12 cellular contexts compared by ENCODE assay signal in genomic region chr20:361562-361961, GRCh38. TPM values are rescaled to one million over a fixed set of nuclear protein-coding genes. Genes with fewer than 3 reads are reported as not detected.
DNase-seq lines count a peak whose midpoint lies in the region; ATAC-seq and TF ChIP-seq lines count a peak whose summit lies in the region.
"Had no signal": no experiment of that assay in that cellular context is flagged by ENCODE, and none has a peak within 500 bp of the region (broad histone marks: within the 10 kb centered on the region; RNA-seq: fewer than 3 reads in every experiment).

No MANE protein-coding gene starts in this region.

- no peaks in the 10 kb centered on the region for H3K27me3 ChIP-seq in GM23338 (ENCODE audit: insufficient read depth)
- no peaks in the 10 kb centered on the region for H3K27me3 ChIP-seq in CD8-positive, alpha-beta T cell (ENCODE audit: insufficient read depth, low read length)
- H3K27me3 ChIP-seq: upper lobe of left lung had no signal

- H3K4me3 ChIP-seq in OCI-LY7 (ENCODE audit: low read depth, low read length, poor library complexity, severe bottlenecking) (peak overlapping the region; percentile 63), GM23338 (no peak overlapping the region)
- H3K4me3 ChIP-seq in CD8-positive, alpha-beta T cell (ENCODE audit: low read depth, low read length): no peak overlapping the region
- H3K4me3 ChIP-seq: upper lobe of left lung had no signal

- intact Hi-C loops in activated CD4-positive, alpha-beta T cell treated with anti-CD3 and anti-CD28 coated beads for 36 hours (cut with DNase I, micrococcal nuclease): no loop called here
- intact Hi-C loops in activated CD4-positive, alpha-beta T cell treated with anti-CD3 and anti-CD28 coated beads, Interleukin-2, amount 10 ng/mL, durations not matched to agents 24 days and 14 days (cut with micrococcal nuclease): no loop called here
- intact Hi-C loops in OCI-LY7 (cut with micrococcal nuclease; ENCODE audit: unreplicated experiment): loop anchor here (1.0 kb wide), 1 partner anchor 41 kb away; no protein-coding TSS in a partner anchor
- intact Hi-C loops in CD8-positive, alpha-beta T cell (cut with DNase I, micrococcal nuclease): no loop called here

- H3K9me2 ChIP-seq in OCI-LY7 (ENCODE audit: insufficient read depth, low read length) (no peaks in the 10 kb centered on the region), GM23338 (ENCODE audit: insufficient read depth) (no peaks in the 10 kb centered on the region)

- 0 out of 2 replicates have a peak, but pooled peaks cover 13% of the 10 kb centered on the region for H3F3A ChIP-seq in GM23338 (replicated peaks; ENCODE audit: low read depth)

- H3K4me1 Mint-ChIP-seq in activated CD4-positive, alpha-beta T cell treated with anti-CD3 and anti-CD28 coated beads for 36 hours: peaks cover 35% of the 10 kb centered on the region
- H3K4me1 Mint-ChIP-seq in activated CD4-positive, alpha-beta T cell treated with anti-CD3 and anti-CD28 coated beads, Interleukin-2, amount 10 ng/mL, durations not matched to agents 24 days and 14 days: peaks cover 28% of the 10 kb centered on the region
- peaks cover 16% of the 10 kb centered on the region for H3K4me1 Mint-ChIP-seq in GM23338
- peaks cover 20% of the 10 kb centered on the region for H3K4me1 Mint-ChIP-seq in CD8-positive, alpha-beta T cell (ENCODE audit: low read depth)

- H3K36me3 ChIP-seq in OCI-LY7 (ENCODE audit: insufficient read depth, low read length) (no peaks in the 10 kb centered on the region), GM23338 (ENCODE audit: insufficient read depth) (no peaks in the 10 kb centered on the region)
- H3K36me3 ChIP-seq in CD8-positive, alpha-beta T cell (ENCODE audit: insufficient read depth, low read length): no peaks in the 10 kb centered on the region
- H3K36me3 ChIP-seq: upper lobe of left lung had no signal

- CTCF ChIA-PET in activated CD4-positive, alpha-beta T cell treated with anti-CD3 and anti-CD28 coated beads for 36 hours (lab: Charles Lee): interaction anchor here (0.9 to 2.2 kb wide), 3 partner anchors 51 to 118 kb away, joined by 3 to 10 read pairs (median 6); no protein-coding TSS in a partner anchor
- CTCF ChIA-PET in OCI-LY7 (lab: Charles Lee; ENCODE audit: unreplicated experiment): interaction anchor here (0.6 to 0.7 kb wide), 2 partner anchors 18 to 38 kb away, joined by 3 read pairs; no protein-coding TSS in a partner anchor
- CTCF ChIA-PET in CD8-positive, alpha-beta T cell (lab: Charles Lee): interaction anchor here (0.9 kb wide), 2 partner anchors 118 to 284 kb away, joined by 3 to 4 read pairs; no protein-coding TSS in a partner anchor

- peaks cover 74% of the 10 kb centered on the region for H3K4me1 ChIP-seq in OCI-LY7 (ENCODE audit: insufficient read depth, low read length, poor library complexity, severe bottlenecking)
- peaks cover 13% of the 10 kb centered on the region for H3K4me1 ChIP-seq in GM23338 (ENCODE audit: insufficient read depth)
- H3K4me1 ChIP-seq in CD8-positive, alpha-beta T cell (ENCODE audit: insufficient read depth, low read length): peaks cover 6% of the 10 kb centered on the region

- H3K4me2 ChIP-seq in OCI-LY7 (ENCODE audit: low read length) (peak overlapping the region; percentile 80), GM23338 (no peak overlapping the region)

- no peaks in the 10 kb centered on the region for H3K9me3 ChIP-seq in OCI-LY7 (ENCODE audit: low read length)
- H3K9me3 ChIP-seq in CD8-positive, alpha-beta T cell (ENCODE audit: low read length): no peaks in the 10 kb centered on the region
- H3K9me3 ChIP-seq: upper lobe of left lung had no signal

- H2AFZ ChIP-seq in OCI-LY7 (ENCODE audit: low read length) (peak overlapping the region; percentile 69; the same call in 1 of the 2 replicates), GM23338 (no peak overlapping the region)

- H3K4me3 Mint-ChIP-seq in activated CD4-positive, alpha-beta T cell treated with anti-CD3 and anti-CD28 coated beads for 36 hours: no peak overlapping the region
- no peak overlapping the region for H3K4me3 Mint-ChIP-seq in activated CD4-positive, alpha-beta T cell treated with anti-CD3 and anti-CD28 coated beads, Interleukin-2, amount 10 ng/mL, durations not matched to agents 24 days and 14 days
- H3K4me3 Mint-ChIP-seq in GM23338: no peak overlapping the region
- no peak overlapping the region for H3K4me3 Mint-ChIP-seq in CD8-positive, alpha-beta T cell

- ATAC-seq in activated CD4-positive, alpha-beta T cell treated with anti-CD3 and anti-CD28 coated beads for 36 hours: no peak
- ATAC-seq in HG02852 (IDR thresholded peaks at IDR 0.05; ENCODE audit: unreplicated experiment): peak; percentile 57
- ATAC-seq in GM23338: no peak
- no peak for ATAC-seq in CD8-positive, alpha-beta T cell
- ATAC-seq in GM19467 (IDR thresholded peaks at IDR 0.05; ENCODE audit: unreplicated experiment): no peak

- no TSS peak for BruUV-seq in OCI-LY7 (replicated peaks; lab: Mats Ljungman, UMichigan)

- H4K20me1 ChIP-seq in OCI-LY7 (ENCODE audit: insufficient read depth, low read length) (no peaks in the 10 kb centered on the region), GM23338 (replicated peaks; ENCODE audit: insufficient read depth) (no peaks in the 10 kb centered on the region)

- no peaks in the 10 kb centered on the region for H3K36me3 Mint-ChIP-seq in activated CD4-positive, alpha-beta T cell treated with anti-CD3 and anti-CD28 coated beads for 36 hours (ENCODE audit: low read depth)
- no peaks in the 10 kb centered on the region for H3K36me3 Mint-ChIP-seq in activated CD4-positive, alpha-beta T cell treated with anti-CD3 and anti-CD28 coated beads, Interleukin-2, amount 10 ng/mL, durations not matched to agents 24 days and 14 days (ENCODE audit: low read depth)
- no peaks in the 10 kb centered on the region for H3K36me3 Mint-ChIP-seq in GM23338 (ENCODE audit: low read depth)
- H3K36me3 Mint-ChIP-seq in CD8-positive, alpha-beta T cell: no peaks in the 10 kb centered on the region

- no peak for DNase-seq in activated CD4-positive, alpha-beta T cell treated with anti-CD3 and anti-CD28 coated beads for 36 hours
- no peak for DNase-seq in activated CD4-positive, alpha-beta T cell treated with anti-CD3 and anti-CD28 coated beads, Interleukin-2, amount 10 ng/mL, durations not matched to agents 24 days and 14 days
- DNase-seq in OCI-LY7 (ENCODE audit: low spot score) (peak; percentile 91), renal cortical epithelial cell (ENCODE audit: low read depth) (peak; percentile 72), GM23338 (ENCODE audit: low spot score) (no peak)
- no peak for DNase-seq in CD8-positive, alpha-beta T cell
- DNase-seq: activated CD4-positive, CD25-positive, alpha-beta regulatory T cell treated with anti-CD3 and anti-CD28 coated beads, Interleukin-2, amount 50 U/mL, for 72 hours; activated T-cell treated with anti-CD3 and anti-CD28 coated beads, Interleukin-2, amount 50 U/mL, for 48 hours; upper lobe of left lung had no signal

- H3K27ac ChIP-seq in OCI-LY7 (ENCODE audit: low read depth, low read length, poor library complexity, severe bottlenecking): peak overlapping the region; percentile 67
- no peak overlapping the region for H3K27ac ChIP-seq in GM23338 (ENCODE audit: low read depth)
- H3K27ac ChIP-seq in CD8-positive, alpha-beta T cell (ENCODE audit: low read depth, low read length): no peak overlapping the region
- H3K27ac ChIP-seq: parathyroid adenoma, upper lobe of left lung had no signal

- peak overlapping the region; percentile 15 for H3K27ac Mint-ChIP-seq in activated CD4-positive, alpha-beta T cell treated with anti-CD3 and anti-CD28 coated beads for 36 hours
- H3K27ac Mint-ChIP-seq in activated CD4-positive, alpha-beta T cell treated with anti-CD3 and anti-CD28 coated beads, Interleukin-2, amount 10 ng/mL, durations not matched to agents 24 days and 14 days: no peak overlapping the region
- no peak overlapping the region for H3K27ac Mint-ChIP-seq in GM23338
- no peak overlapping the region for H3K27ac Mint-ChIP-seq in CD8-positive, alpha-beta T cell

- TF ChIP-seq CTCF in OCI-LY7 (conservative IDR thresholded peaks at IDR 0.05; ENCODE audit: low read length) (no peak), GM23338 (conservative IDR thresholded peaks at IDR 0.05; ENCODE audit: low read depth in 2 of 2) (no peak)
- no peak for TF ChIP-seq CTCF in CD8-positive, alpha-beta T cell (IDR thresholded peaks at IDR 0.05)

- POLR2A ChIA-PET in activated CD4-positive, alpha-beta T cell treated with anti-CD3 and anti-CD28 coated beads for 36 hours (lab: Charles Lee): no interaction called here
- POLR2A ChIA-PET in OCI-LY7 (lab: Charles Lee): interaction anchor here (1.1 to 4.9 kb wide), 10 partner anchors 11 to 181 kb away, joined by 3 to 49 read pairs (median 11); partner anchors contain the start of genes RBCK1 and TRIB3
- POLR2A ChIA-PET in CD8-positive, alpha-beta T cell (lab: Charles Lee): no interaction called here

- H3K27me3 Mint-ChIP-seq in activated CD4-positive, alpha-beta T cell treated with anti-CD3 and anti-CD28 coated beads for 36 hours: no peaks in the 10 kb centered on the region
- no peaks in the 10 kb centered on the region for H3K27me3 Mint-ChIP-seq in activated CD4-positive, alpha-beta T cell treated with anti-CD3 and anti-CD28 coated beads, Interleukin-2, amount 10 ng/mL, durations not matched to agents 24 days and 14 days
- H3K27me3 Mint-ChIP-seq in GM23338 (ENCODE audit: insufficient read depth, low read depth, poor library complexity): peaks cover 20% of the 10 kb centered on the region
- H3K27me3 Mint-ChIP-seq in CD8-positive, alpha-beta T cell (ENCODE audit: low read depth): no peaks in the 10 kb centered on the region

- H3K79me2 ChIP-seq in OCI-LY7 (ENCODE audit: insufficient read depth, low read depth, low read length) (no peaks in the 10 kb centered on the region), GM23338 (replicated peaks; ENCODE audit: insufficient read depth) (no peaks in the 10 kb centered on the region)
- H3K79me2 ChIP-seq: parathyroid adenoma had no signal

- H3K9me3 Mint-ChIP-seq in activated CD4-positive, alpha-beta T cell treated with anti-CD3 and anti-CD28 coated beads for 36 hours (ENCODE audit: low read depth): no peaks in the 10 kb centered on the region
- no peaks in the 10 kb centered on the region for H3K9me3 Mint-ChIP-seq in activated CD4-positive, alpha-beta T cell treated with anti-CD3 and anti-CD28 coated beads, Interleukin-2, amount 10 ng/mL, durations not matched to agents 24 days and 14 days
- H3K9me3 Mint-ChIP-seq in GM23338: no peaks in the 10 kb centered on the region; the same call in 2 of the 3 replicates
- H3K9me3 Mint-ChIP-seq in CD8-positive, alpha-beta T cell: no peaks in the 10 kb centered on the region

RNA-seq across cellular contexts. Expression of gene NRSN2, which starts 14.7 kb away (rescaled TPM):
- total RNA-seq in activated CD4-positive, alpha-beta T cell treated with anti-CD3 and anti-CD28 coated beads for 36 hours: 1 to 10 TPM; 5.2 to 7.5 TPM
- 5.1 and 7.0 TPM in 2 replicates for total RNA-seq in activated CD4-positive, alpha-beta T cell treated with anti-CD3 and anti-CD28 coated beads, Interleukin-2, amount 10 ng/mL, durations not matched to agents 24 days and 14 days
- 0.32 and 0.49 TPM in 2 replicates for total RNA-seq in OCI-LY7 (2014; rRNA removed; shearing (Covaris generic))
- 0.66 and 0.86 TPM in 2 replicates for total RNA-seq in OCI-LY7 (2022)
- total RNA-seq in renal cortical epithelial cell: 23.8 and 77.9 TPM in 2 replicates
- 14.4 and 19.8 TPM in 2 replicates for total RNA-seq in GM23338 (2014; rRNA removed; shearing (Covaris generic))
- polyA plus RNA-seq in GM23338 (2016; fragmentation: Nextera tagmentation; extraction: Ambion mirVana): 17.9 and 23.2 TPM in 2 replicates
- total RNA-seq in CD8-positive, alpha-beta T cell: 1 to 10 TPM; 1.3 to 1.4 TPM

RNA-seq across cellular contexts. Expression of gene TRIB3, which starts 19.0 kb away (rescaled TPM):
- total RNA-seq in activated CD4-positive, alpha-beta T cell treated with anti-CD3 and anti-CD28 coated beads for 36 hours: 10 to 100 TPM; 60.9 to 63.0 TPM
- 39.3 and 41.1 TPM in 2 replicates for total RNA-seq in activated CD4-positive, alpha-beta T cell treated with anti-CD3 and anti-CD28 coated beads, Interleukin-2, amount 10 ng/mL, durations not matched to agents 24 days and 14 days
- 87.2 and 114 TPM in 2 replicates for total RNA-seq in OCI-LY7 (2014; rRNA removed; shearing (Covaris generic))
- total RNA-seq in OCI-LY7 (2022) (92.7 and 111 TPM in 2 replicates), renal cortical epithelial cell (22.0 and 114 TPM in 2 replicates)
- total RNA-seq in GM23338 (2014; rRNA removed; shearing (Covaris generic)): 13.7 and 21.0 TPM in 2 replicates
- polyA plus RNA-seq in GM23338 (2016; fragmentation: Nextera tagmentation; extraction: Ambion mirVana): 5.8 and 6.9 TPM in 2 replicates
- 1 to 10 TPM; 2.5 to 2.7 TPM for total RNA-seq in CD8-positive, alpha-beta T cell

RNA-seq across cellular contexts. Expression of gene SOX12, which starts 36.2 kb away (rescaled TPM):
- total RNA-seq in activated CD4-positive, alpha-beta T cell treated with anti-CD3 and anti-CD28 coated beads for 36 hours: 1 to 10 TPM; 8.1 to 8.5 TPM
- 11.0 and 11.2 TPM in 2 replicates for total RNA-seq in activated CD4-positive, alpha-beta T cell treated with anti-CD3 and anti-CD28 coated beads, Interleukin-2, amount 10 ng/mL, durations not matched to agents 24 days and 14 days
- total RNA-seq in OCI-LY7 (2014; rRNA removed; shearing (Covaris generic)): 12.9 and 16.4 TPM in 2 replicates
- total RNA-seq in OCI-LY7 (2022) (43.8 and 46.6 TPM in 2 replicates), renal cortical epithelial cell (2.6 and 12.7 TPM in 2 replicates)
- total RNA-seq in GM23338 (2014; rRNA removed; shearing (Covaris generic)): 29.0 and 32.0 TPM in 2 replicates
- polyA plus RNA-seq in GM23338 (2016; fragmentation: Nextera tagmentation; extraction: Ambion mirVana): 14.1 and 16.1 TPM in 2 replicates
- total RNA-seq in CD8-positive, alpha-beta T cell: 10 to 100 TPM; 10.3 to 11.1 TPM

RNA-seq across cellular contexts. Expression of gene RBCK1, which starts 46.5 kb away (rescaled TPM):
- total RNA-seq in activated CD4-positive, alpha-beta T cell treated with anti-CD3 and anti-CD28 coated beads for 36 hours: 100 to 1,000 TPM; 130 to 149 TPM
- total RNA-seq in activated CD4-positive, alpha-beta T cell treated with anti-CD3 and anti-CD28 coated beads, Interleukin-2, amount 10 ng/mL, durations not matched to agents 24 days and 14 days: 128 and 135 TPM in 2 replicates
- 61.8 and 82.9 TPM in 2 replicates for total RNA-seq in OCI-LY7 (2014; rRNA removed; shearing (Covaris generic))
- total RNA-seq in OCI-LY7 (2022): 140 and 151 TPM in 2 replicates
- 114 and 166 TPM in 2 replicates for total RNA-seq in renal cortical epithelial cell
- total RNA-seq in GM23338 (2014; rRNA removed; shearing (Covaris generic)): 56.8 and 65.3 TPM in 2 replicates
- 46.5 and 52.6 TPM in 2 replicates for polyA plus RNA-seq in GM23338 (2016; fragmentation: Nextera tagmentation; extraction: Ambion mirVana)
- total RNA-seq in CD8-positive, alpha-beta T cell: 10 to 100 TPM; 46.2 to 51.7 TPM

Comparison
In these comparisons a context has a peak if more than half of its experiments do, and no peak if none do; other contexts are left out.
1. DNase-seq: peak in OCI-LY7 (single experiment) and renal cortical epithelial cell (single experiment); none in activated CD4-positive, alpha-beta T cell treated with anti-CD3 and anti-CD28 coated beads for 36 hours (single experiment), activated CD4-positive, alpha-beta T cell treated with anti-CD3 and anti-CD28 coated beads, Interleukin-2, amount 10 ng/mL, durations not matched to agents 24 days and 14 days (single experiment), GM23338 (single experiment) and CD8-positive, alpha-beta T cell (0 of 7).